In the genomic region with DNA sequence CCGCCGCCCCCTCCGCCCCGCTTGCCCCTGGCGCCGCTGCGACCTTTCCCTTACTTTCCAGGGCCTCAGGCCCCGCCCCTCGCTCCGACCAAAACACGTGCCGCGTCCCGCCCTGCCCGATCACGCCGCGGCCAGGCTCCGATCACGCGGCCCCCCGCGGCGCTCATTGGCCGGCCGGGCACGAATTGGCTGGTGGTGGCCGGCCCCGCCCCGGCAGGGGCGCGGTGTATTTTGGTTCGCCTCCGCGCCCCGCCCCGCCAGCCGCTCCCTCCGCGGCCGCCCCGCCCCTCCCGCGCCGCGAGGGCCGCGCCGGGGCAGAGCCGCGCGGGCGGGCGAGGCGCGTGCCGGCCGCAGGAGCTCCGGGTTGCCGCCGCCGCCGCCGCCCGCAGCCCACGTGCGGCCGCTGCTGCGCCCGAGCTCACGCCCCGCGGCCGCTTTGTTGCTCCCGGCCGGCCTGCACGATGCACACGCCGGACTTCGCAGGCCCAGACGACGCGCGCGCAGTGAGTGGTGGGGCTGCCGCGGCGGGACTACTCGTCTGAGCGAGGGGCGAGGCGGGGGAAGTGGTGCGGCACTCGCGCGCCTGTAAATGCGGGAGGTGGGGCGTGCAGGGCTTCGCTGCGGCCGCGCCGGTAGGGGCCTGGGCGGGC, we compare ENCODE assay signal across 8 cellular contexts. TPM values are rescaled to one million over a fixed set of nuclear protein-coding genes. Genes with fewer than 3 reads are reported as not detected.
DNase-seq lines count a peak whose midpoint lies in the region; ATAC-seq and TF ChIP-seq lines count a peak whose summit lies in the region.

Gene KLF11 (plus strand): TSS at position 295 of the 650 bp plus-strand sequence. CDS start 167 bp downstream, at position 462.

- in situ Hi-C loops in T47D (cut with HindIII; ENCODE audit: low pct_unique_long_range_greater_than_20kb, low sequenced_read_pairs): no loop called here

- no peaks in the 10 kb centered on the region for H3K27me3 ChIP-seq in skeletal muscle tissue (ENCODE audit: control insufficient read depth in 3 of 3, insufficient read depth in 3 of 3, low read length in 3 of 3)

- H3K9me3 ChIP-seq in skeletal muscle tissue (ENCODE audit: control insufficient read depth in 3 of 3, low read length in 3 of 3): no peaks in the 10 kb centered on the region

- peaks cover 12 to 42% (median 38%) of the 10 kb centered on the region in 3 donors for H3K4me1 ChIP-seq in skeletal muscle tissue (ENCODE audit: control insufficient read depth in 3 of 3, insufficient read depth in 3 of 3, low read length in 3 of 3)

- peaks cover 9 to 17% (median 16%) of the 10 kb centered on the region in 3 donors for H3K36me3 ChIP-seq in skeletal muscle tissue (ENCODE audit: control insufficient read depth in 3 of 3, insufficient read depth in 3 of 3, low read length in 3 of 3)

- DNase-seq in NCI-H2081 (lab: John Stamatoyannopoulos, UW): peak; percentile 84 to 90
- DNase-seq in T47D (ENCODE audit: low read depth in 1 of 2, low spot score in 1 of 2): peak; percentile 92 to 93
- DNase-seq in iPS-NIHi11 (ENCODE audit: low spot score): peak; percentile 94

- peak; percentile 74 for ATAC-seq in GM18502 (IDR thresholded peaks at IDR 0.05; ENCODE audit: poor library complexity, unreplicated experiment)
- peak; percentile 65 for ATAC-seq in HG02943 (IDR thresholded peaks at IDR 0.05; ENCODE audit: low read depth, unreplicated experiment)
- no peak for ATAC-seq in GM18870 (IDR thresholded peaks at IDR 0.05; ENCODE audit: unreplicated experiment)

- H3K4me3 ChIP-seq in skeletal muscle tissue (ENCODE audit: low read length in 3 of 3): peak within 1 kb of the TSS; percentile 65 to 76 (median 69)

- no peak for TF ChIP-seq CTCF in VCaP (conservative IDR thresholded peaks at IDR 0.05)

- peak within 1 kb of the TSS; percentile 69 to 85 (median 74) for H3K9ac ChIP-seq in skeletal muscle tissue (ENCODE audit: low read depth in 1 of 3, low read length in 3 of 3)

- H3K27ac ChIP-seq in VCaP (peak within 1 kb of the TSS; percentile 77), skeletal muscle tissue (ENCODE audit: low read depth, low read length) (peak within 1 kb of the TSS; percentile 82)

RNA-seq across cellular contexts. Expression of gene KLF11, which starts in this region (rescaled TPM):
- total RNA-seq in skeletal muscle tissue: 11.5 TPM
